Comparison of ENCODE assay signal across 1 cellular context in genomic region chr17:55238931-55239297, GRCh38.
TF ChIP-seq lines count a peak whose summit lies in the region.

No MANE protein-coding gene starts in this region.

TF ChIP-seq in GM23338, 12 proteins besides CTCF, POLR2A, EP300 and RAD21 (continued from another document):
- TF ChIP-seq, protein P1, sequence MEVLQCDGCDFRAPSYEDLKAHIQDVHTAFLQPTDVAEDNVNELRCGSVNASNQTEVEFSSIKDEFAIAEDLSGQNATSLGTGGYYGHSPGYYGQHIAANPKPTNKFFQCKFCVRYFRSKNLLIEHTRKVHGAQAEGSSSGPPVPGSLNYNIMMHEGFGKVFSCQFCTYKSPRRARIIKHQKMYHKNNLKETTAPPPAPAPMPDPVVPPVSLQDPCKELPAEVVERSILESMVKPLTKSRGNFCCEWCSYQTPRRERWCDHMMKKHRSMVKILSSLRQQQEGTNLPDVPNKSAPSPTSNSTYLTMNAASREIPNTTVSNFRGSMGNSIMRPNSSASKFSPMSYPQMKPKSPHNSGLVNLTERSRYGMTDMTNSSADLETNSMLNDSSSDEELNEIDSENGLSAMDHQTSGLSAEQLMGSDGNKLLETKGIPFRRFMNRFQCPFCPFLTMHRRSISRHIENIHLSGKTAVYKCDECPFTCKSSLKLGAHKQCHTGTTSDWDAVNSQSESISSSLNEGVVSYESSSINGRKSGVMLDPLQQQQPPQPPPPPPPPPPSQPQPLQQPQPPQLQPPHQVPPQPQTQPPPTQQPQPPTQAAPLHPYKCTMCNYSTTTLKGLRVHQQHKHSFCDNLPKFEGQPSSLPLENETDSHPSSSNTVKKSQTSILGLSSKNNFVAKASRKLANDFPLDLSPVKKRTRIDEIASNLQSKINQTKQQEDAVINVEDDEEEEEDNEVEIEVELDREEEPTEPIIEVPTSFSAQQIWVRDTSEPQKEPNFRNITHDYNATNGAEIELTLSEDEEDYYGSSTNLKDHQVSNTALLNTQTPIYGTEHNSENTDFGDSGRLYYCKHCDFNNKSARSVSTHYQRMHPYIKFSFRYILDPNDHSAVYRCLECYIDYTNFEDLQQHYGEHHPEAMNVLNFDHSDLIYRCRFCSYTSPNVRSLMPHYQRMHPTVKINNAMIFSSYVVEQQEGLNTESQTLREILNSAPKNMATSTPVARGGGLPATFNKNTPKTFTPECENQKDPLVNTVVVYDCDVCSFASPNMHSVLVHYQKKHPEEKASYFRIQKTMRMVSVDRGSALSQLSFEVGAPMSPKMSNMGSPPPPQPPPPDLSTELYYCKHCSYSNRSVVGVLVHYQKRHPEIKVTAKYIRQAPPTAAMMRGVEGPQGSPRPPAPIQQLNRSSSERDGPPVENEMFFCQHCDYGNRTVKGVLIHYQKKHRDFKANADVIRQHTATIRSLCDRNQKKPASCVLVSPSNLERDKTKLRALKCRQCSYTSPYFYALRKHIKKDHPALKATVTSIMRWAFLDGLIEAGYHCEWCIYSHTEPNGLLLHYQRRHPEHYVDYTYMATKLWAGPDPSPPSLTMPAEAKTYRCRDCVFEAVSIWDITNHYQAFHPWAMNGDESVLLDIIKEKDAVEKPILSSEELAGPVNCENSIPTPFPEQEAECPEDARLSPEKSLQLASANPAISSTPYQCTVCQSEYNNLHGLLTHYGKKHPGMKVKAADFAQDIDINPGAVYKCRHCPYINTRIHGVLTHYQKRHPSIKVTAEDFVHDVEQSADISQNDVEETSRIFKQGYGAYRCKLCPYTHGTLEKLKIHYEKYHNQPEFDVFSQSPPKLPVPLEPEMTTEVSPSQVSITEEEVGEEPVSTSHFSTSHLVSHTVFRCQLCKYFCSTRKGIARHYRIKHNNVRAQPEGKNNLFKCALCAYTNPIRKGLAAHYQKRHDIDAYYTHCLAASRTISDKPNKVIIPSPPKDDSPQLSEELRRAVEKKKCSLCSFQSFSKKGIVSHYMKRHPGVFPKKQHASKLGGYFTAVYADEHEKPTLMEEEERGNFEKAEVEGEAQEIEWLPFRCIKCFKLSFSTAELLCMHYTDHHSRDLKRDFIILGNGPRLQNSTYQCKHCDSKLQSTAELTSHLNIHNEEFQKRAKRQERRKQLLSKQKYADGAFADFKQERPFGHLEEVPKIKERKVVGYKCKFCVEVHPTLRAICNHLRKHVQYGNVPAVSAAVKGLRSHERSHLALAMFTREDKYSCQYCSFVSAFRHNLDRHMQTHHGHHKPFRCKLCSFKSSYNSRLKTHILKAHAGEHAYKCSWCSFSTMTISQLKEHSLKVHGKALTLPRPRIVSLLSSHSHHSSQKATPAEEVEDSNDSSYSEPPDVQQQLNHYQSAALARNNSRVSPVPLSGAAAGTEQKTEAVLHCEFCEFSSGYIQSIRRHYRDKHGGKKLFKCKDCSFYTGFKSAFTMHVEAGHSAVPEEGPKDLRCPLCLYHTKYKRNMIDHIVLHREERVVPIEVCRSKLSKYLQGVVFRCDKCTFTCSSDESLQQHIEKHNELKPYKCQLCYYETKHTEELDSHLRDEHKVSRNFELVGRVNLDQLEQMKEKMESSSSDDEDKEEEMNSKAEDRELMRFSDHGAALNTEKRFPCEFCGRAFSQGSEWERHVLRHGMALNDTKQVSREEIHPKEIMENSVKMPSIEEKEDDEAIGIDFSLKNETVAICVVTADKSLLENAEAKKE (CRISPR knock-in tag; IDR thresholded peaks at IDR 0.05): no peak
- no peak for TF ChIP-seq POLR2AphosphoS5 (IDR thresholded peaks at IDR 0.05; ENCODE audit: low read depth)
- no peak for TF ChIP-seq EZH2 (IDR thresholded peaks at IDR 0.05; ENCODE audit: low read depth, unreplicated experiment)
